In the genomic region with DNA sequence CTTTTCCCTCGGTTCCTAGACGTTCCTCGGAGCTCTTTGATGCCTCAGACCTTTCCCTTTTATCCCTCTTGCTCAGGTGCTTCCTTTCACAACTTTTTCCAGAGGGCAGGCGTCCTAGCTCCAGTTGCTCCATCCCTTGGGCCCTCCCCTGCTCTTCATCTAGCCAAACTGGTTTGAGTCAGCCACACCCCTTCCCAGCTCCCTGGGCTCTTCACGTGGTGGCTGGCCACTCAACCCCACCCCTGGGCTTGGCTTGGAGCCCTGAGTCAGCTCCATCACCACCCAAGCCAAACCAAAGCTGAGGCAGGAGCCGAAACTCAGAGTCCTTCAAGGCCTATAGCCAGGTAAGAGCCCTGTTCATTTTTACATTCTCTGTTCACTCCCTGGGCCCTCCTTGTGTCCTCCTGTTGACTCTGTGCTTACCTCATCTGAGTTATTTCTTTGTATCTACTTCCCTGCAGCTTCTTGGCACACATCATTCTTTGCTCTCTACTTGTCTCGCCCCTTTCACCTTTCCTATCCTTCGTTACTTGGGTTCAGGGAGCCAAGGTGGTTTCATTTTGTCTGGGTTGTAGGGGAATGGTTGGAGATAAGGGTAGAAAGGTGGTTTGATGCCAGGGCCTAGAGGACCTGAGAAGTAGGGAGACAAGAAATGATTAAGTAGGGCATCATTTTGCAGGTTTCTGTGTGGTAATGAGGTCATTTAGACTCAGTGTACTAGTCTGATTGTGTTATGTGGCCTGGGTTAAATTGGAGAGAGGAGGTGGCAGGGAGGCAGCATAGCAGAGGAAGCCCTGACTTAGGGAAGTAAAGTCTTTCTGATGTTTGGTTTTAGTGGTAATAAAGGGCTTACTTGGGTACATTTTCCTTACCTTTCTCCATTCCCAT, we compare ENCODE assay signal across 1 cellular context.
TF ChIP-seq lines count a peak whose summit lies in the region.

No MANE protein-coding gene starts in this region.

TF ChIP-seq in IMR-90, 13 proteins besides CTCF, POLR2A, EP300 and RAD21:
- TF ChIP-seq, protein P1, sequence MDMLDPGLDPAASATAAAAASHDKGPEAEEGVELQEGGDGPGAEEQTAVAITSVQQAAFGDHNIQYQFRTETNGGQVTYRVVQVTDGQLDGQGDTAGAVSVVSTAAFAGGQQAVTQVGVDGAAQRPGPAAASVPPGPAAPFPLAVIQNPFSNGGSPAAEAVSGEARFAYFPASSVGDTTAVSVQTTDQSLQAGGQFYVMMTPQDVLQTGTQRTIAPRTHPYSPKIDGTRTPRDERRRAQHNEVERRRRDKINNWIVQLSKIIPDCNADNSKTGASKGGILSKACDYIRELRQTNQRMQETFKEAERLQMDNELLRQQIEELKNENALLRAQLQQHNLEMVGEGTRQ (IDR thresholded peaks at IDR 0.05; ENCODE audit: low read depth, low read length): peak; percentile 71
- TF ChIP-seq BHLHE40 (IDR thresholded peaks at IDR 0.05; ENCODE audit: low read depth, low read length): no peak
